Comparison of ENCODE assay signal across 12 cellular contexts in the genomic region with DNA sequence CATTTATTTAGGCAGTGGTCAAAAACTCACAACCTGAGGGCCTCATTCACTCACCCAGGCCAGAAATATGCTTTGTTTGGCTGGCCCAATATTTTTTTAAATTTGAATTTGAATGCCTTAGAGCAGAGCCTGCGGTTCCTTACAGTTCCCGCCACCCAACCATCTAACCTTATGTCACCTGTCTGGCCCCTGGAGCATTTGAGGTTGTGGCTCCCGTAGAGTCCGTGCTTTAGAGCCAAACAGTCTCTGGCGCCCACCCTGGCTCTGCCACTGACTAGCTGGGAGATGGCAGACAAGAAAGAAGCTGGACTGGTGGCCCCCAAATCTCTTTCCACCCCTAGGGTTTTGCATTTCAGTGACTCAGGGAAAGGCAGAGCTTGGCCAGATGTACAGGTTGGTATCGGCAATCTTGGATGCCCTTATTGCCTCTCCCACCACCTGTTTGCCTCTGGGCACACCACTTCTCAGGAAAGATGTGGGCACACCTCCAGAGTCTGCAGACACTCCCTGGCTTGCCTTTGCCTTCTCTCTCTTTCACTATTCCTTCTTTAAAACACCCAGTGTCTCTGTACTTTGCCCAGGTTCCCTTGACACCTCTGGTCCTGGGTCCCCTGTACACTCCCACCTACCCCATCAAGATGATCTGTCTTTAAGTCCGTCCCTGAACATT. TPM values are rescaled to one million over a fixed set of nuclear protein-coding genes. Genes with fewer than 3 reads are reported as not detected.
DNase-seq lines count a peak whose midpoint lies in the region; ATAC-seq, FAIRE-seq and TF ChIP-seq lines count a peak whose summit lies in the region.
"Had no signal": no experiment of that assay in that cellular context is flagged by ENCODE, and none has a peak within 500 bp of the region (broad histone marks: within the 10 kb centered on the region; RNA-seq: fewer than 3 reads in every experiment).

No MANE protein-coding gene starts in this region.

- ATAC-seq in CD4-positive, alpha-beta T cell (ENCODE audit: poor library complexity): no peak

- in situ Hi-C loops in mammary epithelial cell (cut with MboI; ENCODE audit: low sequenced_read_pairs in 2 of 2): loop anchor here in 1 of 2 donors (10.0 kb wide), 1 partner anchor 56 kb away; no protein-coding TSS in a partner anchor

- H3K4me1 ChIP-seq in mammary epithelial cell (ENCODE audit: insufficient read depth, low read length): peaks cover 64% of the 10 kb centered on the region
- peaks cover 14% of the 10 kb centered on the region for H3K4me1 ChIP-seq in neural progenitor cell

- dilution Hi-C loops in mammary epithelial cell (cut with HindIII; ENCODE audit: low sequenced_read_pairs): loop anchor here (5.0 kb wide), 3 partner anchors 36 to 161 kb away; no protein-coding TSS in a partner anchor

- H3K27me3 Mint-ChIP-seq in CD4-positive, alpha-beta T cell: no peaks in the 10 kb centered on the region
- H3K27me3 Mint-ChIP-seq in neural progenitor cell (ENCODE audit: insufficient read depth, low read depth) (peaks cover 9% of the 10 kb centered on the region), CD14-positive monocyte (ENCODE audit: low read depth in 3 of 3) (peaks cover 0 to 4% (median 1%) of the 10 kb centered on the region in 3 donors)

- peaks cover 6% of the 10 kb centered on the region for H3K36me3 Mint-ChIP-seq in CD4-positive, alpha-beta T cell (ENCODE audit: low read depth)
- peaks cover 2% of the 10 kb centered on the region for H3K36me3 Mint-ChIP-seq in neural progenitor cell
- H3K36me3 Mint-ChIP-seq in CD14-positive monocyte: peaks cover 5 to 9% of the 10 kb centered on the region in 2 donors

- no peak for DNase-seq in CD4-positive, alpha-beta T cell
- DNase-seq in M059J (ENCODE audit: low read depth): peak; percentile 65
- DNase-seq in mammary epithelial cell: peak; percentile 80
- DNase-seq in neural progenitor cell (ENCODE audit: low spot score): no peak
- DNase-seq in CD14-positive monocyte (ENCODE audit: low spot score): no peak
- DNase-seq in GM12891 (ENCODE audit: insufficient read length, low spot score): no peak
- DNase-seq in SIG-M5 (lab: John Stamatoyannopoulos, UW): no peak
- DNase-seq in GF-D8 (lab: John Stamatoyannopoulos, UW): no peak
- DNase-seq: H9; NCI-H82; stimulated activated CD4-positive, alpha-beta T cell treated with anti-CD3 and anti-CD28 coated beads, Interleukin-15, amount 100 ng/mL, for 24 hours had no signal

- no peaks in the 10 kb centered on the region for H3K9me3 ChIP-seq in CD4-positive, alpha-beta T cell (ENCODE audit: control insufficient read depth, low read length)
- no peaks in the 10 kb centered on the region for H3K9me3 ChIP-seq in mammary epithelial cell (replicated peaks; ENCODE audit: insufficient read depth, low read length)
- no peaks in the 10 kb centered on the region for H3K9me3 ChIP-seq in neural progenitor cell (ENCODE audit: low read depth)

- no peaks in the 10 kb centered on the region for H3K36me3 ChIP-seq in mammary epithelial cell (ENCODE audit: insufficient read depth, low read length)
- H3K36me3 ChIP-seq in neural progenitor cell: no peaks in the 10 kb centered on the region

- H3K4me2 ChIP-seq in mammary epithelial cell (ENCODE audit: insufficient read depth, low read depth, low read length): peak overlapping the region; percentile 88
- H3K4me2 ChIP-seq in neural progenitor cell: no peak overlapping the region

- no peak overlapping the region for H3K4me3 Mint-ChIP-seq in CD4-positive, alpha-beta T cell
- peak overlapping the region; percentile 62 for H3K4me3 Mint-ChIP-seq in neural progenitor cell
- H3K4me3 Mint-ChIP-seq in CD14-positive monocyte: peak overlapping the region in 1 of 2 donors; percentile 7

- H3F3A ChIP-seq in neural progenitor cell (ENCODE audit: low read depth): peaks cover 22% of the 10 kb centered on the region

- H3K79me2 ChIP-seq in mammary epithelial cell (ENCODE audit: insufficient read depth, low read length): peaks cover 31% of the 10 kb centered on the region
- H3K79me2 ChIP-seq in neural progenitor cell (ENCODE audit: low read depth): peaks cover 25% of the 10 kb centered on the region

- CTCF ChIA-PET in CD4-positive, alpha-beta T cell (lab: Charles Lee): interaction anchor here (1.1 to 5.1 kb wide), 7 partner anchors 12 to 183 kb away, joined by 4 to 48 read pairs (median 11); a partner anchor contains a TSS
- CTCF ChIA-PET in mammary epithelial cell (lab: Charles Lee; ENCODE audit: low non-redundant PET): no interaction called here

- peak overlapping the region; percentile 44 for H3K9ac ChIP-seq in mammary epithelial cell (ENCODE audit: insufficient read depth, low read length)
- H3K9ac ChIP-seq in neural progenitor cell: no peak overlapping the region

- FAIRE-seq in GM12891 (lab: Jason Lieb, UNC): no peak

- no peak overlapping the region for H3K4me3 ChIP-seq in mammary epithelial cell (replicated peaks in 1 of 3; ENCODE audit: insufficient read depth in 1 of 3, low read depth in 2 of 3, low read length in 3 of 3)
- no peak overlapping the region for H3K4me3 ChIP-seq in neural progenitor cell

- BruUV-seq in mammary epithelial cell (replicated peaks; lab: Mats Ljungman, UMichigan): no TSS peak

- no peak overlapping the region for H3K27ac ChIP-seq in CD4-positive, alpha-beta T cell (ENCODE audit: low read depth, low read length)
- H3K27ac ChIP-seq in mammary epithelial cell (ENCODE audit: insufficient read depth, low read depth, low read length): peak overlapping the region; percentile 92
- no peak overlapping the region for H3K27ac ChIP-seq in neural progenitor cell

- H4K20me1 ChIP-seq in mammary epithelial cell (ENCODE audit: insufficient read depth, low read length): no peaks in the 10 kb centered on the region
- H4K20me1 ChIP-seq in neural progenitor cell (ENCODE audit: low read depth): peaks cover 27% of the 10 kb centered on the region

- WGBS in mammary epithelial cell (ENCODE audit: low coverage, missing lambda C conversion rate): 5% methylated on average over 7 of the region's 7 CpGs

- H3K4me1 Mint-ChIP-seq in CD4-positive, alpha-beta T cell (ENCODE audit: low read depth): peaks cover 74% of the 10 kb centered on the region
- H3K4me1 Mint-ChIP-seq in neural progenitor cell (peaks cover 52% of the 10 kb centered on the region), CD14-positive monocyte (peaks cover 50% of the 10 kb centered on the region)

- POLR2A ChIA-PET in CD4-positive, alpha-beta T cell (lab: Charles Lee): interaction anchor here (1.1 to 6.1 kb wide), 3 partner anchors 12 to 97 kb away, joined by 4 to 45 read pairs (median 5); a partner anchor contains a TSS

- no peak for TF ChIP-seq CTCF in CD4-positive, alpha-beta T cell (IDR thresholded peaks at IDR 0.05)
- TF ChIP-seq CTCF in mammary epithelial cell (conservative IDR thresholded peaks at IDR 0.05 in 1 of 2, IDR thresholded peaks at IDR 0.05 in 1 of 2; ENCODE audit: extremely low read depth in 1 of 2, insufficient read depth in 1 of 2, low read depth in 1 of 2, low read length in 2 of 2) (no peak), neural progenitor cell (IDR thresholded peaks at IDR 0.05) (no peak), CD14-positive monocyte (IDR thresholded peaks at IDR 0.05) (no peak)

- H2AFZ ChIP-seq in mammary epithelial cell (ENCODE audit: low read depth, low read length): peak overlapping the region; percentile 51
- H2AFZ ChIP-seq in neural progenitor cell (replicated peaks): no peak overlapping the region

- intact Hi-C loops in CD4-positive, alpha-beta T cell (cut with DNase I, micrococcal nuclease): loop anchor here (5.0 kb wide), 5 partner anchors 69 to 256 kb away; a partner anchor contains a TSS
- intact Hi-C loops in mammary epithelial cell (cut with micrococcal nuclease) (loop anchor here (5.0 kb wide), 1 partner anchor 171 kb away; a partner anchor contains a TSS), CD14-positive monocyte (cut with micrococcal nuclease) (loop anchor here in 1 of 2 donors (5.0 to 10.0 kb wide), 4 partner anchors 34 to 174 kb away; a partner anchor contains a TSS)

- no peaks in the 10 kb centered on the region for H3K27me3 ChIP-seq in CD4-positive, alpha-beta T cell (ENCODE audit: control insufficient read depth, insufficient read depth, low read length)
- H3K27me3 ChIP-seq in mammary epithelial cell (ENCODE audit: insufficient read depth, low read length): no peaks in the 10 kb centered on the region
- H3K27me3 ChIP-seq in neural progenitor cell: no peaks in the 10 kb centered on the region

- no peaks in the 10 kb centered on the region for H3K9me3 Mint-ChIP-seq in CD4-positive, alpha-beta T cell
- H3K9me3 Mint-ChIP-seq in neural progenitor cell (no peaks in the 10 kb centered on the region), CD14-positive monocyte (peaks cover 0 to 3% (median 0%) of the 10 kb centered on the region in 7 donors)
- H3K9me3 Mint-ChIP-seq: H9 had no signal

- peak overlapping the region; percentile 85 for H3K27ac Mint-ChIP-seq in CD4-positive, alpha-beta T cell
- H3K27ac Mint-ChIP-seq in neural progenitor cell: no peak overlapping the region
- H3K27ac Mint-ChIP-seq in CD14-positive monocyte: peak overlapping the region in 1 of 7 donors; percentile 10
- H3K27ac Mint-ChIP-seq: H9 had no signal

- TF ChIP-seq POLR2A in GM12891 (IDR thresholded peaks at IDR 0.05; ENCODE audit: low read depth, low read length): no peak

TF ChIP-seq in GM12891, 5 proteins besides CTCF, POLR2A, EP300 and RAD21:
- TF ChIP-seq POU2F2 (IDR thresholded peaks at IDR 0.05; ENCODE audit: low read depth, low read length) (no peak), POLR2AphosphoS5 (IDR thresholded peaks at IDR 0.05; ENCODE audit: low read depth, low read length) (no peak), TAF1 (IDR thresholded peaks at IDR 0.05; ENCODE audit: low read depth, low read length) (no peak), PAX5 (IDR thresholded peaks at IDR 0.05; ENCODE audit: insufficient read depth, low read length, severe bottlenecking) (no peak), SPI1 (IDR thresholded peaks at IDR 0.05; ENCODE audit: low read depth, low read length) (no peak)

RNA-seq across cellular contexts. Expression of a gene that starts 1.9 kb away (rescaled TPM):
- total RNA-seq in CD4-positive, alpha-beta T cell: 10 to 100 TPM; 41.4 to 46.5 TPM
- total RNA-seq in M059J (2014; rRNA removed; shearing (Covaris generic)): 5.3 and 10.1 TPM in 2 replicates
- 10 to 100 TPM in 1 of 2 donors, 1 to 10 TPM in 1; 5.2 to 11.6 TPM for total RNA-seq in mammary epithelial cell
- polyA plus RNA-seq in mammary epithelial cell: 9.3 TPM
- 9.1 TPM for polyA minus RNA-seq in mammary epithelial cell
- total RNA-seq in neural progenitor cell (ENCODE audit: low replicate concordance): 0.34 and 2.7 TPM in 2 replicates
- polyA plus RNA-seq in CD14-positive monocyte: 1 to 10 TPM; 1.4 to 3.8 TPM
- 12.4 TPM for polyA plus RNA-seq in GM12891 (2012; ENCODE audit: low read depth, missing spikeins)

RNA-seq across cellular contexts. Expression of a gene that starts 56.8 kb away (rescaled TPM):
- total RNA-seq in CD4-positive, alpha-beta T cell: under 1 TPM; 0.20 to 0.27 TPM
- not detected in 2 replicates for total RNA-seq in M059J (2014; rRNA removed; shearing (Covaris generic))
- total RNA-seq in mammary epithelial cell (under 1 TPM in 1 of 2 donors, not detected in 1; 0.21 TPM), neural progenitor cell (ENCODE audit: low replicate concordance) (not detected in 2 replicates)
- polyA plus RNA-seq in mammary epithelial cell (not detected), CD14-positive monocyte (not detected)
- polyA minus RNA-seq in mammary epithelial cell: not detected
- 0.35 TPM for polyA plus RNA-seq in GM12891 (2012; ENCODE audit: low read depth, missing spikeins)
- total RNA-seq: G401 had no signal

Comparison
In these comparisons a context has a peak if more than half of its experiments do, and no peak if none do; other contexts are left out.
1. DNase-seq: peak in M059J (single experiment) and mammary epithelial cell (single experiment); none in CD4-positive, alpha-beta T cell (0 of 10), neural progenitor cell (single experiment), CD14-positive monocyte (single experiment), GM12891 (single experiment), SIG-M5 (single experiment) and GF-D8 (single experiment).